Comparison of ENCODE assay signal across 19 cellular contexts in genomic region chr12:101969-102878, GRCh38. TPM values are rescaled to one million over a fixed set of nuclear protein-coding genes. Genes with fewer than 3 reads are reported as not detected.
DNase-seq lines count a peak whose midpoint lies in the region; ATAC-seq, FAIRE-seq and TF ChIP-seq lines count a peak whose summit lies in the region.
"Had no signal": no experiment of that assay in that cellular context is flagged by ENCODE, and none has a peak within 500 bp of the region (broad histone marks: within the 10 kb centered on the region; RNA-seq: fewer than 3 reads in every experiment).

No MANE protein-coding gene starts in this region.

- POLR2A ChIA-PET in activated CD8-positive, alpha-beta T cell treated with anti-CD3 and anti-CD28 coated beads for 36 hours (lab: Charles Lee) = no interaction called here

- no peaks in the 10 kb centered on the region for H3K36me3 Mint-ChIP-seq in activated CD8-positive, alpha-beta T cell treated with anti-CD3 and anti-CD28 coated beads for 36 hours (ENCODE audit: low read depth)
- no peaks in the 10 kb centered on the region for H3K36me3 Mint-ChIP-seq in natural killer cell
- H3K36me3 Mint-ChIP-seq: activated naive CD4-positive, alpha-beta T cell treated with anti-CD3 and anti-CD28 coated beads, Interleukin-2, amount 10 ng/mL, durations not matched to agents 7 days and 5 days; immature natural killer cell had no signal

- CTCF ChIA-PET in activated CD8-positive, alpha-beta T cell treated with anti-CD3 and anti-CD28 coated beads for 36 hours (lab: Charles Lee) = no interaction called here

- DNase-seq in NCI-H748 (lab: John Stamatoyannopoulos, UW; ENCODE audit: unreplicated experiment) (peak; percentile 22), NCI-H748 treated with DMSO at 0.1 percent for 48 hours (lab: John Stamatoyannopoulos, UW) (no peak), H54 (ENCODE audit: insufficient read length, low spot score) (peak; percentile 43), natural killer cell (no peak)
- DNase-seq in activated CD8-positive, alpha-beta T cell treated with anti-CD3 and anti-CD28 coated beads for 36 hours = peak; percentile 22
- no peak for DNase-seq in stimulated activated naive CD8-positive, alpha-beta T cell treated with anti-CD3 and anti-CD28 coated beads, Interleukin-15, Interleukin-2, amounts not matched to agents 100 U/mL and 50 U/mL, for 24 hours
- DNase-seq in stimulated activated naive CD4-positive, alpha-beta T cell treated with Interleukin-2 at 50 U/mL for 16 hours (lab: John Stamatoyannopoulos, UW) = no peak
- DNase-seq: ACHN; activated CD4-positive, alpha-beta T cell treated with anti-CD3 and anti-CD28 coated beads for 1 hour; activated naive CD4-positive, alpha-beta T cell treated with anti-CD3 and anti-CD28 coated beads, Interleukin-2, amount 10 ng/mL, durations not matched to agents 7 days and 5 days; effector CD8-positive, alpha-beta T cell; immature natural killer cell; MG63; NCI-H446 treated with DMSO at 0.1 percent for 48 hours; PC-9; posterior cingulate gyrus; testis had no signal

- peak; percentile 60 for ATAC-seq in activated CD8-positive, alpha-beta T cell treated with anti-CD3 and anti-CD28 coated beads for 36 hours
- ATAC-seq in natural killer cell (peak in 2 of 3 donors; percentile 20 to 49), HG03196 (IDR thresholded peaks at IDR 0.05; ENCODE audit: unreplicated experiment) (no peak)
- ATAC-seq in stimulated activated naive CD8-positive, alpha-beta T cell treated with anti-CD3 and anti-CD28 coated beads, Interleukin-15, Interleukin-2, amounts not matched to agents 100 U/mL and 50 U/mL, for 24 hours = no peak

- TF ChIP-seq POLR2A in H54 (IDR thresholded peaks at IDR 0.05; ENCODE audit: low read depth, low read length) = no peak

- no peak overlapping the region for H3K27ac Mint-ChIP-seq in activated CD8-positive, alpha-beta T cell treated with anti-CD3 and anti-CD28 coated beads for 36 hours
- H3K27ac Mint-ChIP-seq in natural killer cell = no peak overlapping the region
- H3K27ac Mint-ChIP-seq: activated naive CD4-positive, alpha-beta T cell treated with anti-CD3 and anti-CD28 coated beads, Interleukin-2, amount 10 ng/mL, durations not matched to agents 7 days and 5 days; immature natural killer cell had no signal

- no peaks in the 10 kb centered on the region for H3K9me3 Mint-ChIP-seq in activated CD8-positive, alpha-beta T cell treated with anti-CD3 and anti-CD28 coated beads for 36 hours
- H3K9me3 Mint-ChIP-seq in natural killer cell = no peaks in the 10 kb centered on the region

- peaks cover 11% of the 10 kb centered on the region for H3K27me3 Mint-ChIP-seq in activated CD8-positive, alpha-beta T cell treated with anti-CD3 and anti-CD28 coated beads for 36 hours
- peaks cover 22 to 23% of the 10 kb centered on the region in 2 donors for H3K27me3 Mint-ChIP-seq in natural killer cell (ENCODE audit: low read depth in 2 of 2)

- intact Hi-C loops in activated CD8-positive, alpha-beta T cell treated with anti-CD3 and anti-CD28 coated beads for 36 hours (cut with micrococcal nuclease) = no loop called here
- intact Hi-C loops in natural killer cell (cut with micrococcal nuclease) = no loop called here

- peaks cover 5% of the 10 kb centered on the region for H3K4me1 Mint-ChIP-seq in activated CD8-positive, alpha-beta T cell treated with anti-CD3 and anti-CD28 coated beads for 36 hours (ENCODE audit: low read depth)
- no peaks in the 10 kb centered on the region for H3K4me1 Mint-ChIP-seq in natural killer cell

- TF ChIP-seq CTCF in activated CD8-positive, alpha-beta T cell treated with anti-CD3 and anti-CD28 coated beads for 36 hours (IDR thresholded peaks at IDR 0.05) = no peak
- no peak for TF ChIP-seq CTCF in natural killer cell (IDR thresholded peaks at IDR 0.05)

- no peak for FAIRE-seq in H54 (lab: Jason Lieb, UNC)
- FAIRE-seq: bronchial epithelial cell had no signal

- H3K4me3 Mint-ChIP-seq in activated CD8-positive, alpha-beta T cell treated with anti-CD3 and anti-CD28 coated beads for 36 hours = no peak overlapping the region
- H3K4me3 Mint-ChIP-seq in natural killer cell = no peak overlapping the region
- H3K4me3 Mint-ChIP-seq: activated naive CD4-positive, alpha-beta T cell treated with anti-CD3 and anti-CD28 coated beads, Interleukin-2, amount 10 ng/mL, durations not matched to agents 7 days and 5 days; immature natural killer cell had no signal

RNA-seq across cellular contexts. Expression of gene IQSEC3, which starts 35.7 kb away (rescaled TPM):
- 1 to 10 TPM; 2.5 to 2.7 TPM for total RNA-seq in activated CD8-positive, alpha-beta T cell treated with anti-CD3 and anti-CD28 coated beads for 36 hours
- total RNA-seq in natural killer cell = 1 to 10 TPM; 4.4 to 7.1 (median 5.3) TPM
- total RNA-seq: bronchial epithelial cell, PC-9 had no signal

Comparison
In these comparisons a context has a peak if more than half of its experiments do, and no peak if none do; other contexts are left out.
1. DNase-seq: peak in NCI-H748 (single experiment), H54 (single experiment) and activated CD8-positive, alpha-beta T cell treated with anti-CD3 and anti-CD28 coated beads for 36 hours (single experiment); none in NCI-H748 treated with DMSO at 0.1 percent for 48 hours (single experiment), natural killer cell (single experiment), stimulated activated naive CD8-positive, alpha-beta T cell treated with anti-CD3 and anti-CD28 coated beads, Interleukin-15, Interleukin-2, amounts not matched to agents 100 U/mL and 50 U/mL, for 24 hours (single experiment) and stimulated activated naive CD4-positive, alpha-beta T cell treated with Interleukin-2 at 50 U/mL for 16 hours (single experiment).
2. ATAC-seq: peak in activated CD8-positive, alpha-beta T cell treated with anti-CD3 and anti-CD28 coated beads for 36 hours (single experiment) and natural killer cell (2 of 3); none in HG03196 (single experiment) and stimulated activated naive CD8-positive, alpha-beta T cell treated with anti-CD3 and anti-CD28 coated beads, Interleukin-15, Interleukin-2, amounts not matched to agents 100 U/mL and 50 U/mL, for 24 hours (single experiment).